In the genomic region with DNA sequence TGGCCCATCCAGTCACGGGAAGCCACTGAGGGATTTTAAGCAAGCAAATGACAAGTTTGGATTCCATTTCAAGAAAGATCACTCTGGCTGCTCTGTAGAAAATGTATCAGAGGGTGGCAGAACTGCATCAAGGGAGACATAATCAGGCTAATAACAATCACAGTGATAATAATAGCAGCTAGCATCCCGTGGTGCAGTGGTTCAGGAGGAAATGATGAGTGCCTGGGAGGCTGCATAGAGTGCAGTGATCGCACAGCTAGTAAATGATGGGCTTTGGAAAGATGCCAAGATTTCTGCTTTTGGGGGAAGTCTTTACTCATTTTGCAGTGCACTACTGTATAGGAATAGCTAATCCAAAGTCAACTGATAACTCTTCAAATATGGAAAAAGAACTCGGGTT, we compare ENCODE assay signal across 10 cellular contexts. TPM values are rescaled to one million over a fixed set of nuclear protein-coding genes. Genes with fewer than 3 reads are reported as not detected.
A peak's percentile ranks its signal among the peaks of the same experiment; 100 is the strongest.
DNase-seq lines count a peak whose midpoint lies in the region; ATAC-seq and TF ChIP-seq lines count a peak whose summit lies in the region.
"Had no signal": no experiment of that assay in that cellular context is flagged by ENCODE, and none has a peak within 500 bp of the region (broad histone marks: within the 10 kb centered on the region; RNA-seq: fewer than 3 reads in every experiment).

No MANE protein-coding gene starts in this region.

- H3K4me3 Mint-ChIP-seq in IgD-negative memory B cell (no peak overlapping the region), mesothelial cell of epicardium (no peak overlapping the region)
- no peak overlapping the region for H3K4me3 Mint-ChIP-seq in activated naive CD8-positive, alpha-beta T cell treated with anti-CD3 and anti-CD28 coated beads, Interleukin-2, amount 50 U/mL, for 24 hours
- H3K4me3 Mint-ChIP-seq: activated CD8-positive, alpha-beta memory T cell treated with anti-CD3 and anti-CD28 coated beads, Interleukin-2, amount 10 ng/mL, durations not matched to agents 7 days and 5 days had no signal

- H3K27me3 Mint-ChIP-seq in IgD-negative memory B cell (no peaks in the 10 kb centered on the region), mesothelial cell of epicardium (ENCODE audit: low read depth) (no peaks in the 10 kb centered on the region)
- no peaks in the 10 kb centered on the region for H3K27me3 Mint-ChIP-seq in activated naive CD8-positive, alpha-beta T cell treated with anti-CD3 and anti-CD28 coated beads, Interleukin-2, amount 50 U/mL, for 24 hours
- H3K27me3 Mint-ChIP-seq: activated CD8-positive, alpha-beta memory T cell treated with anti-CD3 and anti-CD28 coated beads, Interleukin-2, amount 10 ng/mL, durations not matched to agents 7 days and 5 days had no signal

- peaks cover 5% of the 10 kb centered on the region for H3K36me3 Mint-ChIP-seq in IgD-negative memory B cell
- peaks cover 3% of the 10 kb centered on the region for H3K36me3 Mint-ChIP-seq in activated naive CD8-positive, alpha-beta T cell treated with anti-CD3 and anti-CD28 coated beads, Interleukin-2, amount 50 U/mL, for 24 hours (ENCODE audit: low read depth)
- peaks cover 4% of the 10 kb centered on the region for H3K36me3 Mint-ChIP-seq in mesothelial cell of epicardium

- H3K27ac Mint-ChIP-seq in IgD-negative memory B cell (peak overlapping the region; percentile 60 to 76 (median 65)), mesothelial cell of epicardium (peak overlapping the region; percentile 74)
- H3K27ac Mint-ChIP-seq in activated naive CD8-positive, alpha-beta T cell treated with anti-CD3 and anti-CD28 coated beads, Interleukin-2, amount 50 U/mL, for 24 hours = peak overlapping the region; percentile 0
- H3K27ac Mint-ChIP-seq: activated CD8-positive, alpha-beta memory T cell treated with anti-CD3 and anti-CD28 coated beads, Interleukin-2, amount 10 ng/mL, durations not matched to agents 7 days and 5 days had no signal

- H3K9me3 Mint-ChIP-seq in IgD-negative memory B cell = no peaks in the 10 kb centered on the region
- no peaks in the 10 kb centered on the region for H3K9me3 Mint-ChIP-seq in activated naive CD8-positive, alpha-beta T cell treated with anti-CD3 and anti-CD28 coated beads, Interleukin-2, amount 50 U/mL, for 24 hours
- H3K9me3 Mint-ChIP-seq in mesothelial cell of epicardium = no peaks in the 10 kb centered on the region

- DNase-seq in NCI-H2081 (lab: John Stamatoyannopoulos, UW) (peak; percentile 14 to 45), NCI-H2081 treated with DMSO at 0.1 percent for 48 hours (lab: John Stamatoyannopoulos, UW) (no peak), mesothelial cell of epicardium (ENCODE audit: low spot score in 2 of 2, unreplicated experiment in 2 of 2) (no peak), left lobe of liver (ENCODE audit: low spot score) (no peak)
- no peak for DNase-seq in activated naive CD8-positive, alpha-beta T cell treated with anti-CD3 and anti-CD28 coated beads, Interleukin-2, amount 50 U/mL, for 24 hours
- DNase-seq: DND-41 had no signal

- H3K4me1 Mint-ChIP-seq in IgD-negative memory B cell (peaks cover 61 to 68% (median 66%) of the 10 kb centered on the region in 3 donors), mesothelial cell of epicardium (peaks cover 25% of the 10 kb centered on the region)
- peaks cover 82% of the 10 kb centered on the region for H3K4me1 Mint-ChIP-seq in activated naive CD8-positive, alpha-beta T cell treated with anti-CD3 and anti-CD28 coated beads, Interleukin-2, amount 50 U/mL, for 24 hours

- no peak for TF ChIP-seq CTCF in mesothelial cell of epicardium (IDR thresholded peaks at IDR 0.05; ENCODE audit: unreplicated experiment)

- ATAC-seq in activated naive CD8-positive, alpha-beta T cell treated with anti-CD3 and anti-CD28 coated beads, Interleukin-2, amount 50 U/mL, for 24 hours = no peak
- ATAC-seq in HG03159 (IDR thresholded peaks at IDR 0.05; ENCODE audit: unreplicated experiment) (no peak), HG03025 (IDR thresholded peaks at IDR 0.05; ENCODE audit: low FRiP score, unreplicated experiment) (no peak), left lobe of liver (no peak)
- ATAC-seq: activated CD8-positive, alpha-beta memory T cell treated with anti-CD3 and anti-CD28 coated beads, Interleukin-2, amount 10 ng/mL, durations not matched to agents 7 days and 5 days had no signal

RNA-seq across cellular contexts. Expression of a gene that starts 35.8 kb away (rescaled TPM):
- polyA plus RNA-seq in IgD-negative memory B cell = 143 TPM
- total RNA-seq in mesothelial cell of epicardium = 71.5 to 80.1 TPM (median 75.7 TPM) in 3 replicates
- 29.0 TPM for total RNA-seq in left lobe of liver

Comparison
In these comparisons a context has a peak if more than half of its experiments do, and no peak if none do; other contexts are left out.
1. DNase-seq: peak in NCI-H2081 (2 of 2); none in NCI-H2081 treated with DMSO at 0.1 percent for 48 hours (single experiment), activated naive CD8-positive, alpha-beta T cell treated with anti-CD3 and anti-CD28 coated beads, Interleukin-2, amount 50 U/mL, for 24 hours (single experiment), mesothelial cell of epicardium (0 of 2) and left lobe of liver (single experiment).
2. H3K27ac Mint-ChIP-seq: peak in every context shown above with its lines; median percentile 74 in mesothelial cell of epicardium; 65 in IgD-negative memory B cell; 0 in activated naive CD8-positive, alpha-beta T cell treated with anti-CD3 and anti-CD28 coated beads, Interleukin-2, amount 50 U/mL, for 24 hours.